Comparison of ENCODE assay signal across 18 cellular contexts in genomic region chr14:33990790-33991189, GRCh38.
"Had no signal": no experiment of that assay in that cellular context is flagged by ENCODE, and none has a peak within 500 bp of the region (broad histone marks: within the 10 kb centered on the region; RNA-seq: fewer than 3 reads in every experiment).

No MANE protein-coding gene starts in this region.

- H3K36me3 Mint-ChIP-seq: immature natural killer cell; stimulated activated memory B cell treated with anti-CD40 and anti-IgM and Interleukin-4, amounts not matched to agents 10 μg/mL and 1 μg/mL and 100 μg/mL, for 72 hours had no signal

- DNase-seq: effector memory CD8-positive, alpha-beta T cell; gastrocnemius medialis; immature natural killer cell; left ventricle myocardium superior; naive thymus-derived CD8-positive, alpha-beta T cell; ovary; small intestine; stimulated activated CD4-positive, alpha-beta T cell treated with anti-CD3 and anti-CD28 coated beads, Interleukin-2, amount 100 ng/mL, for 48 hours; tibial artery; upper lobe of right lung had no signal

- H3K9me3 Mint-ChIP-seq: dendritic cell treated with granulocyte-macrophage colony-stimulating factor and Interleukin-4, amounts not matched to agents 40 ng/mL and 50 ng/mL, for 4 days; stimulated activated memory B cell treated with anti-CD40 and anti-IgM and Interleukin-4, amounts not matched to agents 10 μg/mL and 1 μg/mL and 100 μg/mL, for 72 hours; stimulated activated naive CD8-positive, alpha-beta T cell treated with anti-CD3 and anti-CD28 coated beads, Interleukin-15, Interleukin-2, amounts not matched to agents 100 ng/mL and 50 ng/mL, for 24 hours had no signal

- H3K4me3 ChIP-seq: esophagus muscularis mucosa, gastrocnemius medialis, lung, ovary, right atrium auricular region, tibial artery, upper lobe of right lung, vagina had no signal

- H3K27ac Mint-ChIP-seq: dendritic cell treated with granulocyte-macrophage colony-stimulating factor and Interleukin-4, amounts not matched to agents 40 ng/mL and 50 ng/mL, for 4 days; effector memory CD8-positive, alpha-beta T cell; immature natural killer cell; stimulated activated memory B cell treated with anti-CD40 and anti-IgM and Interleukin-4, amounts not matched to agents 10 μg/mL and 1 μg/mL and 100 μg/mL, for 72 hours; stimulated activated naive CD8-positive, alpha-beta T cell treated with anti-CD3 and anti-CD28 coated beads, Interleukin-15, Interleukin-2, amounts not matched to agents 100 ng/mL and 50 ng/mL, for 24 hours had no signal

- H3K4me3 Mint-ChIP-seq: dendritic cell treated with granulocyte-macrophage colony-stimulating factor and Interleukin-4, amounts not matched to agents 40 ng/mL and 50 ng/mL, for 4 days; effector memory CD8-positive, alpha-beta T cell; immature natural killer cell; stimulated activated memory B cell treated with anti-CD40 and anti-IgM and Interleukin-4, amounts not matched to agents 10 μg/mL and 1 μg/mL and 100 μg/mL, for 72 hours had no signal

- H3K9me3 ChIP-seq: esophagus muscularis mucosa, gastrocnemius medialis, ovary, right atrium auricular region, tibial artery, upper lobe of right lung, vagina had no signal

- H3K4me1 Mint-ChIP-seq: immature natural killer cell; stimulated activated memory B cell treated with anti-CD40 and anti-IgM and Interleukin-4, amounts not matched to agents 10 μg/mL and 1 μg/mL and 100 μg/mL, for 72 hours had no signal

- H3K27ac ChIP-seq: epithelial cell of prostate, gastrocnemius medialis, ovary, vagina had no signal

- ATAC-seq: effector memory CD8-positive, alpha-beta T cell; naive thymus-derived CD8-positive, alpha-beta T cell; stimulated activated memory B cell treated with anti-CD40 and anti-IgM and Interleukin-4, amounts not matched to agents 10 μg/mL and 1 μg/mL and 100 μg/mL, for 72 hours had no signal

- H3K27me3 ChIP-seq: esophagus muscularis mucosa, gastrocnemius medialis, ovary, right atrium auricular region, tibial artery, upper lobe of right lung, vagina had no signal

- H3K4me1 ChIP-seq: gastrocnemius medialis, upper lobe of right lung had no signal

- H3K27me3 Mint-ChIP-seq: effector memory CD8-positive, alpha-beta T cell; stimulated activated memory B cell treated with anti-CD40 and anti-IgM and Interleukin-4, amounts not matched to agents 10 μg/mL and 1 μg/mL and 100 μg/mL, for 72 hours; stimulated activated naive CD8-positive, alpha-beta T cell treated with anti-CD3 and anti-CD28 coated beads, Interleukin-15, Interleukin-2, amounts not matched to agents 100 ng/mL and 50 ng/mL, for 24 hours had no signal

- H3K36me3 ChIP-seq: esophagus muscularis mucosa, gastrocnemius medialis, ovary, right atrium auricular region, tibial artery, upper lobe of right lung, vagina had no signal
